ENCODE assay signal across 8 cellular contexts in the genomic region with DNA sequence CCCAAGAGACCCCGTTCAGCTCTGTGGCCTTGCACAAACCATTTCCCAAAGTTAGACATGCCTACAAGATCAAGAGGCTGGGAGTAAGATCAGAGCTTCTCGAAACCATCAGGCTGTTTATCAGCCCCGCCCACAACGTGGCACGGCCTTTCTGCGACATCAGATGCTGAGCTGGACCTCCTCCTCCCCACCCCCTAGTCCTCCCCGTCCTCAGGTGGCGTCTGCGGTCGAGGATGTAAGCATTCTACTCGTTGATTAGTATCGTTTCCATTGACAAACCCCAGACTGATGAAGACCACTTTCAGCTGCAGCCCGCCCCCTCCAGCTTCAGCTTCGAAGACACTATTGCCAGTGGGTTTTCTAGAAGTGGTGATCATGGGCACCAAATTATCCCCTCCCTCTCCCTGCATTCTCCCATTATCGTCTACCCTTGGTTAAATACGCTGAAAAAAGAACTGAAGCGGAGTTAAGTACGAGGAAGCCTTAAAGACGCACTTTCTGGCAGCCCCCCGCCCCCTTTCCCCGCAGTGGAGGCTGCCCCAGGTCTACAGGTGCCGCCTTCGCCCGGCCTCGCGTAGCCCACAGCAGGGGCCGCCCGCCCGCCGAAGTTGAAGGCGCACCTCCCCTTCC. TPM values are rescaled to one million over a fixed set of nuclear protein-coding genes. Genes with fewer than 3 reads are reported as not detected.
A peak's percentile ranks its signal among the peaks of the same experiment; 100 is the strongest.
DNase-seq lines count a peak whose midpoint lies in the region; ATAC-seq and TF ChIP-seq lines count a peak whose summit lies in the region.

No MANE protein-coding gene starts in this region.

- CTCF ChIA-PET in CD8-positive, alpha-beta T cell (lab: Charles Lee): no interaction called here

- no peaks in the 10 kb centered on the region for H3K9me3 Mint-ChIP-seq in CD8-positive, alpha-beta T cell
- H3K9me3 Mint-ChIP-seq in central memory CD8-positive, alpha-beta T cell: no peaks in the 10 kb centered on the region
- no peaks in the 10 kb centered on the region for H3K9me3 Mint-ChIP-seq in stimulated activated naive CD8-positive, alpha-beta T cell treated with anti-CD3 and anti-CD28 coated beads, Interleukin-15, amount 100 ng/mL, for 72 hours

- H3K36me3 ChIP-seq in CD8-positive, alpha-beta T cell (ENCODE audit: insufficient read depth, low read length): no peaks in the 10 kb centered on the region
- no peaks in the 10 kb centered on the region for H3K36me3 ChIP-seq in OCI-LY3 (replicated peaks; ENCODE audit: low read depth, low read length)

- H3K4me2 ChIP-seq in OCI-LY3 (ENCODE audit: low read length): peak overlapping the region; percentile 99

- no peaks in the 10 kb centered on the region for H4K20me1 ChIP-seq in OCI-LY3 (ENCODE audit: insufficient read depth, low read length)

- no peak for DNase-seq in CD8-positive, alpha-beta T cell
- no peak for DNase-seq in central memory CD8-positive, alpha-beta T cell (ENCODE audit: low spot score in 2 of 2)
- peak; percentile 63 for DNase-seq in kidney tubule cell (ENCODE audit: low spot score)
- peak; percentile 8 to 11 for DNase-seq in stimulated activated naive CD8-positive, alpha-beta T cell treated with anti-CD3 and anti-CD28 coated beads, Interleukin-15, amount 100 ng/mL, for 72 hours
- DNase-seq in stimulated activated CD4-positive, alpha-beta T cell treated with anti-CD3 and anti-CD28 coated beads, Interleukin-4, amount 100 ng/mL, for 1 hour: no peak

- peak overlapping the region; percentile 54 for H3K4me3 Mint-ChIP-seq in CD8-positive, alpha-beta T cell
- peak overlapping the region; percentile 61 for H3K4me3 Mint-ChIP-seq in central memory CD8-positive, alpha-beta T cell
- H3K4me3 Mint-ChIP-seq in stimulated activated naive CD8-positive, alpha-beta T cell treated with anti-CD3 and anti-CD28 coated beads, Interleukin-15, amount 100 ng/mL, for 72 hours: peak overlapping the region; percentile 67 to 80

- H3K4me1 Mint-ChIP-seq in CD8-positive, alpha-beta T cell (ENCODE audit: low read depth): peaks cover 10% of the 10 kb centered on the region
- H3K4me1 Mint-ChIP-seq in central memory CD8-positive, alpha-beta T cell: peaks cover 14% of the 10 kb centered on the region
- peaks cover 14% of the 10 kb centered on the region for H3K4me1 Mint-ChIP-seq in stimulated activated naive CD8-positive, alpha-beta T cell treated with anti-CD3 and anti-CD28 coated beads, Interleukin-15, amount 100 ng/mL, for 72 hours

- peak overlapping the region; percentile 69 for H3K9ac ChIP-seq in OCI-LY3 (ENCODE audit: low read length)

- no peak overlapping the region for H3K27ac ChIP-seq in CD8-positive, alpha-beta T cell (ENCODE audit: low read depth, low read length)
- H3K27ac ChIP-seq in OCI-LY3 (ENCODE audit: low read length): no peak overlapping the region

- H3K4me1 ChIP-seq in CD8-positive, alpha-beta T cell (ENCODE audit: insufficient read depth, low read length): no peaks in the 10 kb centered on the region
- peaks cover 11% of the 10 kb centered on the region for H3K4me1 ChIP-seq in OCI-LY3 (ENCODE audit: low read length)

- peaks cover 5% of the 10 kb centered on the region for H3K27me3 ChIP-seq in CD8-positive, alpha-beta T cell (ENCODE audit: insufficient read depth, low read length)
- no peaks in the 10 kb centered on the region for H3K27me3 ChIP-seq in OCI-LY3 (ENCODE audit: low read depth, low read length)

- H3K36me3 Mint-ChIP-seq in CD8-positive, alpha-beta T cell: no peaks in the 10 kb centered on the region
- peaks cover 2% of the 10 kb centered on the region for H3K36me3 Mint-ChIP-seq in central memory CD8-positive, alpha-beta T cell (ENCODE audit: insufficient read depth)

- POLR2A ChIA-PET in CD8-positive, alpha-beta T cell (lab: Charles Lee): no interaction called here

- H2AFZ ChIP-seq in OCI-LY3 (ENCODE audit: low read depth, low read length): peak overlapping the region; percentile 83

- ATAC-seq in CD8-positive, alpha-beta T cell: no peak
- ATAC-seq in GM19468 (IDR thresholded peaks at IDR 0.05; ENCODE audit: extremely low read depth, unreplicated experiment) (peak; percentile 29), HG02623 (IDR thresholded peaks at IDR 0.05; ENCODE audit: unreplicated experiment) (no peak)
- no peak for ATAC-seq in central memory CD8-positive, alpha-beta T cell (replicated peaks; ENCODE audit: extremely low read depth, poor library complexity, severe bottlenecking)
- peak; percentile 50 for ATAC-seq in stimulated activated naive CD8-positive, alpha-beta T cell treated with anti-CD3 and anti-CD28 coated beads, Interleukin-15, amount 100 ng/mL, for 72 hours

- no peak for TF ChIP-seq CTCF in CD8-positive, alpha-beta T cell (IDR thresholded peaks at IDR 0.05)
- peak; percentile 11; the same call in 1 of the 2 replicates for TF ChIP-seq CTCF in OCI-LY3 (IDR thresholded peaks at IDR 0.05; ENCODE audit: low read depth, low read length)

- H3K27me3 Mint-ChIP-seq in CD8-positive, alpha-beta T cell (ENCODE audit: low read depth): peaks cover 51% of the 10 kb centered on the region
- H3K27me3 Mint-ChIP-seq in central memory CD8-positive, alpha-beta T cell: peaks cover 85% of the 10 kb centered on the region
- peaks cover 89% of the 10 kb centered on the region for H3K27me3 Mint-ChIP-seq in stimulated activated naive CD8-positive, alpha-beta T cell treated with anti-CD3 and anti-CD28 coated beads, Interleukin-15, amount 100 ng/mL, for 72 hours

- H3K4me3 ChIP-seq in CD8-positive, alpha-beta T cell (ENCODE audit: low read depth, low read length): no peak overlapping the region
- peak overlapping the region; percentile 97 for H3K4me3 ChIP-seq in OCI-LY3 (ENCODE audit: low read length)

- no peaks in the 10 kb centered on the region for H3K9me3 ChIP-seq in CD8-positive, alpha-beta T cell (ENCODE audit: low read length)
- H3K9me3 ChIP-seq in OCI-LY3 (ENCODE audit: insufficient read depth, low read length): no peaks in the 10 kb centered on the region

- H3K79me2 ChIP-seq in OCI-LY3 (ENCODE audit: low read length): no peaks in the 10 kb centered on the region

- intact Hi-C loops in CD8-positive, alpha-beta T cell (cut with DNase I, micrococcal nuclease): no loop called here

- H3K27ac Mint-ChIP-seq in CD8-positive, alpha-beta T cell: no peak overlapping the region
- H3K27ac Mint-ChIP-seq in central memory CD8-positive, alpha-beta T cell (ENCODE audit: low read depth): no peak overlapping the region
- no peak overlapping the region for H3K27ac Mint-ChIP-seq in stimulated activated naive CD8-positive, alpha-beta T cell treated with anti-CD3 and anti-CD28 coated beads, Interleukin-15, amount 100 ng/mL, for 72 hours

RNA-seq across cellular contexts. Expression of gene PPIC, which starts 1.1 kb away (rescaled TPM):
- total RNA-seq in CD8-positive, alpha-beta T cell: not detected

RNA-seq across cellular contexts. Expression of gene PRDM6, which starts 53.6 kb away (rescaled TPM):
- not detected for total RNA-seq in CD8-positive, alpha-beta T cell

Comparison
In these comparisons a context has a peak if more than half of its experiments do, and no peak if none do; other contexts are left out.
1. ATAC-seq: peak in GM19468 (single experiment) and stimulated activated naive CD8-positive, alpha-beta T cell treated with anti-CD3 and anti-CD28 coated beads, Interleukin-15, amount 100 ng/mL, for 72 hours (single experiment); none in CD8-positive, alpha-beta T cell (single experiment), central memory CD8-positive, alpha-beta T cell (single experiment) and HG02623 (single experiment).
2. DNase-seq: peak in kidney tubule cell (single experiment) and stimulated activated naive CD8-positive, alpha-beta T cell treated with anti-CD3 and anti-CD28 coated beads, Interleukin-15, amount 100 ng/mL, for 72 hours (2 of 2); none in CD8-positive, alpha-beta T cell (0 of 7), central memory CD8-positive, alpha-beta T cell (0 of 2) and stimulated activated CD4-positive, alpha-beta T cell treated with anti-CD3 and anti-CD28 coated beads, Interleukin-4, amount 100 ng/mL, for 1 hour (single experiment).
3. Peak in every context shown above with its lines, with median percentiles within 50 percentile points of each other: H3K4me3 Mint-ChIP-seq.